In genomic region chr17:30318190-30318589, GRCh38 we compare ENCODE assay signal across 3 cellular contexts.
TF ChIP-seq lines count a peak whose summit lies in the region.

No MANE protein-coding gene starts in this region.

TF ChIP-seq in SK-N-SH treated with all-trans-retinoic acid at 6 μM for 48 hours, 23 proteins besides CTCF, POLR2A, EP300 and RAD21:
- TF ChIP-seq ZFP30 (CRISPR knock-in tag; IDR thresholded peaks at IDR 0.05) (no peak), PATZ1 (CRISPR knock-in tag; IDR thresholded peaks at IDR 0.05; ENCODE audit: borderline replicate concordance) (no peak), ZNF8 (CRISPR knock-in tag; IDR thresholded peaks at IDR 0.05) (no peak), TOX (CRISPR knock-in tag; IDR thresholded peaks at IDR 0.05; ENCODE audit: borderline replicate concordance) (no peak), PPARA (CRISPR knock-in tag; IDR thresholded peaks at IDR 0.05; ENCODE audit: borderline replicate concordance) (no peak), ZFP3 (CRISPR knock-in tag; IDR thresholded peaks at IDR 0.05) (no peak), ZNF70 (CRISPR knock-in tag; IDR thresholded peaks at IDR 0.05) (no peak), OSR1 (CRISPR knock-in tag; IDR thresholded peaks at IDR 0.05) (no peak), CSDC2 (CRISPR knock-in tag; IDR thresholded peaks at IDR 0.05) (no peak), RARB (CRISPR knock-in tag; IDR thresholded peaks at IDR 0.05) (no peak), ZNF565 (CRISPR knock-in tag; conservative IDR thresholded peaks at IDR 0.05; ENCODE audit: low read depth) (no peak)
- TF ChIP-seq, protein P1, sequence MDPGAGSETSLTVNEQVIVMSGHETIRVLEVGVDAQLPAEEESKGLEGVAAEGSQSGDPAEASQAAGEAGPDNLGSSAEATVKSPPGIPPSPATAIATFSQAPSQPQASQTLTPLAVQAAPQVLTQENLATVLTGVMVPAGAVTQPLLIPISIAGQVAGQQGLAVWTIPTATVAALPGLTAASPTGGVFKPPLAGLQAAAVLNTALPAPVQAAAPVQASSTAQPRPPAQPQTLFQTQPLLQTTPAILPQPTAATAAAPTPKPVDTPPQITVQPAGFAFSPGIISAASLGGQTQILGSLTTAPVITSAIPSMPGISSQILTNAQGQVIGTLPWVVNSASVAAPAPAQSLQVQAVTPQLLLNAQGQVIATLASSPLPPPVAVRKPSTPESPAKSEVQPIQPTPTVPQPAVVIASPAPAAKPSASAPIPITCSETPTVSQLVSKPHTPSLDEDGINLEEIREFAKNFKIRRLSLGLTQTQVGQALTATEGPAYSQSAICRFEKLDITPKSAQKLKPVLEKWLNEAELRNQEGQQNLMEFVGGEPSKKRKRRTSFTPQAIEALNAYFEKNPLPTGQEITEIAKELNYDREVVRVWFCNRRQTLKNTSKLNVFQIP (CRISPR knock-in tag; IDR thresholded peaks at IDR 0.05; ENCODE audit: borderline replicate concordance, low read depth) = no peak

TF ChIP-seq in SK-N-SH, 30 proteins besides CTCF, POLR2A, EP300 and RAD21:
- TF ChIP-seq, protein P2, sequence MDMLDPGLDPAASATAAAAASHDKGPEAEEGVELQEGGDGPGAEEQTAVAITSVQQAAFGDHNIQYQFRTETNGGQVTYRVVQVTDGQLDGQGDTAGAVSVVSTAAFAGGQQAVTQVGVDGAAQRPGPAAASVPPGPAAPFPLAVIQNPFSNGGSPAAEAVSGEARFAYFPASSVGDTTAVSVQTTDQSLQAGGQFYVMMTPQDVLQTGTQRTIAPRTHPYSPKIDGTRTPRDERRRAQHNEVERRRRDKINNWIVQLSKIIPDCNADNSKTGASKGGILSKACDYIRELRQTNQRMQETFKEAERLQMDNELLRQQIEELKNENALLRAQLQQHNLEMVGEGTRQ (IDR thresholded peaks at IDR 0.05; ENCODE audit: borderline replicate concordance, low read depth, low read length) = no peak
- TF ChIP-seq FOSL2 (IDR thresholded peaks at IDR 0.05; ENCODE audit: borderline replicate concordance, low read depth) (no peak), MEF2A (IDR thresholded peaks at IDR 0.05; ENCODE audit: borderline replicate concordance, low read depth) (no peak), TEAD4 (IDR thresholded peaks at IDR 0.05; ENCODE audit: borderline replicate concordance, insufficient read depth) (no peak), POLR2AphosphoS5 (IDR thresholded peaks at IDR 0.05; ENCODE audit: low read depth, low read length) (no peak), RCOR1 (IDR thresholded peaks at IDR 0.05; ENCODE audit: low read length) (no peak), REST (IDR thresholded peaks at IDR 0.05; ENCODE audit: low read depth, low read length) (no peak), MXI1 (IDR thresholded peaks at IDR 0.05; ENCODE audit: low read depth, low read length) (no peak), NFIC (IDR thresholded peaks at IDR 0.05; ENCODE audit: borderline replicate concordance) (no peak), RXRA (IDR thresholded peaks at IDR 0.05; ENCODE audit: borderline replicate concordance, low read depth) (no peak), RFX5 (IDR thresholded peaks at IDR 0.05; ENCODE audit: low read length) (no peak), PBX3 (IDR thresholded peaks at IDR 0.05) (no peak)

TF ChIP-seq in K562, 482 proteins besides CTCF, POLR2A, EP300 and RAD21:
- TF ChIP-seq ZNF239 (CRISPR knock-in tag; IDR thresholded peaks at IDR 0.05) = no peak
- TF ChIP-seq ZNF512 (tag; IDR thresholded peaks at IDR 0.05) = 0 out of 2 replicates have a peak, but pooled peaks have one; percentile 21
